Comparison of ENCODE assay signal across 8 cellular contexts in the genomic region with DNA sequence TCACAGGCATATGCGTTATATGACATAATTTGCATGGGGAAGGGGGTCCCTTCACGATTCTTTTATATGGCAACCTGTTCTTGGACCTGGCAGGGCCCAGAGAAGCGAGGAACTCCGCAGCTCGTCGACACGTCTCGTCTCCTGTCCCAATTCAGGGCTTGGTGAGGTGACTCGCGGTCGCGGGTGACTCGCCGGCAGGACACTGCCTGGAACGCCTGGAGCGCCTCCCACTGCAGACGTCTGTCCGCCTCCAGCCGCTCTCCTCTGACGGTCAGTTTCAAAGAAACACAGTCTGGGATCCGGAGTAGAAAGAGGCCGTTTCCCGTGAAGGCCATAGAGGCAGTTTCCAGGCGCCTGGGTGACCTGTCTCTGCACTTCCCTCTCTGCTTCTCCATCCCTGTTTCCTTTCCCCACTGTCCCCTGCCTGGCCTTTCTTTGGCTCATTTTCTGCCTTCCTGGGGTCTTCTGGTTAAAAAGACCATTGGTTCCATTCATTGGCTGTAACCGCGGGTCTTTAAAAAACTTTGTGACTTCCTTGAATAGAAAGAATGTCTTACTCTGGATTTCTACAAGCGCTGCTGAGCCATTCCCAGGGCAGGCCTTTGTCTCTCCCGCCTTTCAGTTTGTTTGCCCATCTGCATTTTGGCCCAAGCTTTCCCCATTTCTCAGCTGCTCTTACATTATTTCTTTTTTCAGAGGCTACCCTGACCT. TPM values are rescaled to one million over a fixed set of nuclear protein-coding genes. Genes with fewer than 3 reads are reported as not detected.
DNase-seq lines count a peak whose midpoint lies in the region; ATAC-seq and TF ChIP-seq lines count a peak whose summit lies in the region.

No MANE protein-coding gene starts in this region.

- no peak for ATAC-seq in T-helper 17 cell
- peak in 1 of 4 donors; percentile 8 for ATAC-seq in heart left ventricle
- no peak for ATAC-seq in HG02973 (IDR thresholded peaks at IDR 0.05; ENCODE audit: unreplicated experiment)
- ATAC-seq in GM19351 (IDR thresholded peaks at IDR 0.05; ENCODE audit: unreplicated experiment): no peak
- ATAC-seq in GM21390 (IDR thresholded peaks at IDR 0.05; ENCODE audit: unreplicated experiment): no peak

- H2AFZ ChIP-seq in trophoblast cell (ENCODE audit: insufficient read depth, low read length, poor library complexity): no peak overlapping the region

- peak overlapping the region; percentile 81 for H3K4ac ChIP-seq in trophoblast cell (ENCODE audit: low read depth, low read length)

- no peak for TF ChIP-seq POLR2A in heart left ventricle (IDR thresholded peaks at IDR 0.05)

- peak overlapping the region; percentile 89 for H3K4me2 ChIP-seq in trophoblast cell (ENCODE audit: low read length)

- H2AK5ac ChIP-seq in trophoblast cell (ENCODE audit: low read length): no peak overlapping the region

- H3K14ac ChIP-seq in trophoblast cell (ENCODE audit: low read length): peak overlapping the region; percentile 74

- no peak overlapping the region for H2BK12ac ChIP-seq in trophoblast cell (ENCODE audit: low read length)

- H3K36me3 ChIP-seq in heart left ventricle (peaks cover 0 to 48% (median 25%) of the 10 kb centered on the region in 9 donors), trophoblast cell (ENCODE audit: control insufficient read depth in 1 of 2, insufficient read depth in 2 of 2, low read length in 2 of 2) (peaks cover 22 to 28% of the 10 kb centered on the region in 2 experiments)

- H3K27ac Mint-ChIP-seq in T-helper 17 cell: peak overlapping the region; percentile 91

- intact Hi-C loops in heart left ventricle (cut with DNase I): loop anchor here in 2 of 10 donors (5.0 kb wide), 2 partner anchors 53 to 113 kb away; a partner anchor contains a TSS

- TF ChIP-seq CTCF in heart left ventricle (IDR thresholded peaks at IDR 0.05): no peak

- 62 to 71% (median 68%) methylated on average over 28 of the region's 28 CpGs for WGBS in heart left ventricle, 4 donors
- WGBS in trophoblast cell (ENCODE audit: extremely low coverage, insufficient coverage, insufficient read length): no CpG with 5 or more reads among the region's 28 CpGs

- no peaks in the 10 kb centered on the region for H3K27me3 ChIP-seq in heart left ventricle
- H3K27me3 ChIP-seq in trophoblast cell (ENCODE audit: insufficient read depth, low read length): no peaks in the 10 kb centered on the region

- H4K8ac ChIP-seq in trophoblast cell (ENCODE audit: low read depth, low read length): peak overlapping the region; percentile 51

- DNase-seq in Daoy (ENCODE audit: low read depth): peak; percentile 57
- DNase-seq in T-helper 17 cell: no peak
- peak; percentile 45 to 70 (median 62) for DNase-seq in heart left ventricle
- DNase-seq in trophoblast cell: peak; percentile 69
- no peak for DNase-seq in activated gamma-delta T cell (lab: John Stamatoyannopoulos, UW)

- H3K27me3 Mint-ChIP-seq in T-helper 17 cell: no peaks in the 10 kb centered on the region

- H3K4me1 Mint-ChIP-seq in T-helper 17 cell: peaks cover 58% of the 10 kb centered on the region

- H3K27ac ChIP-seq in heart left ventricle (peak overlapping the region in 11 of 12 donors; percentile 90 to 99 (median 93)), trophoblast cell (ENCODE audit: low read depth, low read length) (peak overlapping the region; percentile 87)

- H3K18ac ChIP-seq in trophoblast cell (ENCODE audit: low read length): peak overlapping the region; percentile 89

- H3K4me3 ChIP-seq in heart left ventricle (peak overlapping the region; percentile 65 to 93 (median 78)), trophoblast cell (ENCODE audit: low read depth, low read length) (peak overlapping the region; percentile 93)

- H3K9me3 ChIP-seq in T-helper 17 cell (ENCODE audit: control insufficient read depth, low read length, poor library complexity, severe bottlenecking) (no peaks in the 10 kb centered on the region), heart left ventricle (no peaks in the 10 kb centered on the region), trophoblast cell (ENCODE audit: insufficient read depth, low read depth, low read length) (no peaks in the 10 kb centered on the region)

- H3K23ac ChIP-seq in trophoblast cell (ENCODE audit: low read length): no peak overlapping the region

- peak overlapping the region; percentile 86 for H3K9ac ChIP-seq in trophoblast cell (ENCODE audit: low read length)

- peaks cover 6% of the 10 kb centered on the region for H3K36me3 Mint-ChIP-seq in T-helper 17 cell (ENCODE audit: low read depth)

- H2BK5ac ChIP-seq in trophoblast cell (ENCODE audit: low read depth, low read length, poor library complexity): peak overlapping the region; percentile 63

- H4K91ac ChIP-seq in trophoblast cell (ENCODE audit: low read depth, low read length): peak overlapping the region; percentile 72

- H3K4me3 Mint-ChIP-seq in T-helper 17 cell: peak overlapping the region; percentile 91

- H2BK120ac ChIP-seq in trophoblast cell (ENCODE audit: insufficient read depth, low read length, poor library complexity): no peak overlapping the region

- H4K12ac ChIP-seq in trophoblast cell (ENCODE audit: low read depth, low read length): no peak overlapping the region

- peaks cover 16% of the 10 kb centered on the region for H3K79me2 ChIP-seq in trophoblast cell (ENCODE audit: control insufficient read depth, insufficient read depth, low read length, poor library complexity)

- peaks cover 41% of the 10 kb centered on the region for H3K79me1 ChIP-seq in trophoblast cell (ENCODE audit: low read length)

- H3K4me1 ChIP-seq in heart left ventricle (peaks cover 0 to 72% (median 16%) of the 10 kb centered on the region in 12 donors), trophoblast cell (ENCODE audit: control insufficient read depth in 1 of 2, insufficient read depth in 2 of 2, low read length in 2 of 2) (peaks cover 33 to 35% of the 10 kb centered on the region in 2 experiments)

RNA-seq across cellular contexts. Expression of a gene that starts 1.2 kb away (rescaled TPM):
- 47.3 and 50.8 TPM in 2 replicates for total RNA-seq in Daoy (2014; rRNA removed; shearing (Covaris generic))
- 10 to 100 TPM; 72.1 to 84.6 TPM for total RNA-seq in T-helper 17 cell
- total RNA-seq in heart left ventricle: 10 to 100 TPM in 8 of 9 donors, 1 to 10 TPM in 1; 5.8 to 33.2 (median 18.8) TPM
- 10 to 100 TPM; 17.3 to 23.5 TPM for polyA plus RNA-seq in heart left ventricle
- 106 and 107 TPM in 2 replicates for polyA plus RNA-seq in trophoblast cell (2013)

RNA-seq across cellular contexts. Expression of a gene that starts 54.9 kb away (rescaled TPM):
- total RNA-seq in Daoy (2014; rRNA removed; shearing (Covaris generic)): 0.91 and 0.95 TPM in 2 replicates
- total RNA-seq in T-helper 17 cell (under 1 TPM; 0.29 to 0.30 TPM), heart left ventricle (under 1 TPM in 1 of 9 donors, not detected in 8; 0.27 TPM)
- under 1 TPM in 1 of 2 donors, not detected in 1; 0.03 TPM for polyA plus RNA-seq in heart left ventricle
- polyA plus RNA-seq in trophoblast cell (2013): 0.22 and 0.25 TPM in 2 replicates

Comparison
In these comparisons a context has a peak if more than half of its experiments do, and no peak if none do; other contexts are left out.
1. DNase-seq: peak in Daoy (single experiment), heart left ventricle (5 of 5) and trophoblast cell (2 of 2); none in T-helper 17 cell (0 of 3) and activated gamma-delta T cell (single experiment).